ENCODE assay signal across 21 cellular contexts in genomic region chr5:59109383-59109782, GRCh38.
"Had no signal": no experiment of that assay in that cellular context is flagged by ENCODE, and none has a peak within 500 bp of the region (broad histone marks: within the 10 kb centered on the region; RNA-seq: fewer than 3 reads in every experiment).

No MANE protein-coding gene starts in this region.

- H3K9ac ChIP-seq: KMS-11 had no signal

- H3K27me3 ChIP-seq: SJCRH30 had no signal

- DNase-seq: Kasumi-1, MM.1S, NCI-H1092 treated with DMSO at 0.1 percent for 48 hours, NCI-H1436, NCI-H187, NCI-H2029, NCI-H2081 treated with DMSO at 0.1 percent for 48 hours, NCI-H2171, NCI-H226, NCI-H446, NCI-H510A, NCI-H524 treated with DMSO at 0.1 percent for 48 hours, NCI-H69, NCI-H774, RPMI8226, SHP77 treated with DMSO at 0.1 percent for 48 hours, SJCRH30 had no signal

- H3K4me2 ChIP-seq: KMS-11 had no signal

- H3K9me3 ChIP-seq: SJCRH30 had no signal

- ATAC-seq: K562, SK-N-SH treated with all-trans-retinoic acid at 6 μM for 48 hours had no signal

- H3K4me3 ChIP-seq: K562, SJCRH30 had no signal

- H3K27ac ChIP-seq: HL-60, KMS-11, SJCRH30 had no signal

- H3K36me3 ChIP-seq: SJCRH30 had no signal
